Comparison of ENCODE assay signal across 8 cellular contexts in genomic region chr13:52809310-52809769, GRCh38. TPM values are rescaled to one million over a fixed set of nuclear protein-coding genes. Genes with fewer than 3 reads are reported as not detected.
DNase-seq lines count a peak whose midpoint lies in the region; ATAC-seq and TF ChIP-seq lines count a peak whose summit lies in the region.

No MANE protein-coding gene starts in this region.

- no peaks in the 10 kb centered on the region for H3K4me1 Mint-ChIP-seq in stimulated activated effector memory CD8-positive, alpha-beta T cell treated with anti-CD3 and anti-CD28 coated beads, Interleukin-12 subunit alpha, Interleukin-12 subunit beta, amount 100 ng/mL, for 72 hours

- no peaks in the 10 kb centered on the region for H3K9me3 Mint-ChIP-seq in stimulated activated effector memory CD8-positive, alpha-beta T cell treated with anti-CD3 and anti-CD28 coated beads, Interleukin-12 subunit alpha, Interleukin-12 subunit beta, amount 100 ng/mL, for 72 hours

- ATAC-seq in Right ventricle myocardium superior (ENCODE audit: poor library complexity) (peak; percentile 29), Right ventricle myocardium inferior (no peak), HG02588 (IDR thresholded peaks at IDR 0.05; ENCODE audit: unreplicated experiment) (peak; percentile 83)
- ATAC-seq in stimulated activated effector memory CD8-positive, alpha-beta T cell treated with anti-CD3 and anti-CD28 coated beads, Interleukin-12 subunit alpha, Interleukin-12 subunit beta, amount 100 ng/mL, for 72 hours, result peak; percentile 70

- H3K36me3 Mint-ChIP-seq in stimulated activated effector memory CD8-positive, alpha-beta T cell treated with anti-CD3 and anti-CD28 coated beads, Interleukin-12 subunit alpha, Interleukin-12 subunit beta, amount 100 ng/mL, for 72 hours, result no peaks in the 10 kb centered on the region

- DNase-seq in Right ventricle myocardium superior (peak; percentile 52), Right ventricle myocardium inferior (ENCODE audit: missing footprints) (no peak), NB4 (ENCODE audit: low read depth) (peak; percentile 92), SK-N-MC (ENCODE audit: low read depth, low spot score) (peak; percentile 89), T47D (ENCODE audit: low read depth in 1 of 2, low spot score in 1 of 2) (peak; percentile 50 to 83), kidney tubule cell (ENCODE audit: low spot score) (peak; percentile 81)
- peak; percentile 12 to 67 for DNase-seq in stimulated activated effector memory CD8-positive, alpha-beta T cell treated with anti-CD3 and anti-CD28 coated beads, Interleukin-12 subunit alpha, Interleukin-12 subunit beta, amount 100 ng/mL, for 72 hours (ENCODE audit: low spot score in 2 of 2)

- peak overlapping the region; percentile 69 for H3K27ac ChIP-seq in SK-N-MC

- H3K36me3 ChIP-seq in SK-N-MC (ENCODE audit: insufficient read depth, low read length), result no peaks in the 10 kb centered on the region

- no peak overlapping the region for H3K4me3 Mint-ChIP-seq in stimulated activated effector memory CD8-positive, alpha-beta T cell treated with anti-CD3 and anti-CD28 coated beads, Interleukin-12 subunit alpha, Interleukin-12 subunit beta, amount 100 ng/mL, for 72 hours

- in situ Hi-C loops in T47D (cut with HindIII; ENCODE audit: low pct_unique_long_range_greater_than_20kb, low sequenced_read_pairs), result no loop called here

- intact Hi-C loops in Right ventricle myocardium superior (cut with DNase I), result no loop called here
- intact Hi-C loops in Right ventricle myocardium inferior (cut with DNase I), result no loop called here

- H3K9me3 ChIP-seq in SK-N-MC (ENCODE audit: low read depth, low read length), result no peaks in the 10 kb centered on the region

- no peak overlapping the region for H3K27ac Mint-ChIP-seq in stimulated activated effector memory CD8-positive, alpha-beta T cell treated with anti-CD3 and anti-CD28 coated beads, Interleukin-12 subunit alpha, Interleukin-12 subunit beta, amount 100 ng/mL, for 72 hours

- no peak for TF ChIP-seq POLR2A in NB4 (IDR thresholded peaks at IDR 0.05; ENCODE audit: extremely low read depth, insufficient read length)

- no peak overlapping the region for H3K9ac ChIP-seq in SK-N-MC (ENCODE audit: insufficient read length)

- no peak overlapping the region for H3K4me3 ChIP-seq in NB4 (ENCODE audit: low read depth, low read length)
- peak overlapping the region; percentile 41; the same call in 1 of the 2 replicates for H3K4me3 ChIP-seq in SK-N-MC

- TF ChIP-seq CTCF in NB4 (IDR thresholded peaks at IDR 0.05; ENCODE audit: low read depth, low read length), result peak; percentile 80

RNA-seq across cellular contexts. Expression of gene PCDH8, which starts 39.1 kb away (rescaled TPM):
- total RNA-seq in Right ventricle myocardium superior (not detected), Right ventricle myocardium inferior (0.05 TPM)
